9 cellular contexts compared by ENCODE assay signal in genomic region chr3:55486101-55486856, GRCh38. TPM values are rescaled to one million over a fixed set of nuclear protein-coding genes. Genes with fewer than 3 reads are reported as not detected.
A peak's percentile ranks its signal among the peaks of the same experiment; 100 is the strongest.
DNase-seq lines count a peak whose midpoint lies in the region; ATAC-seq and TF ChIP-seq lines count a peak whose summit lies in the region.
"Had no signal": no experiment of that assay in that cellular context is flagged by ENCODE, and none has a peak within 500 bp of the region (broad histone marks: within the 10 kb centered on the region; RNA-seq: fewer than 3 reads in every experiment).

No MANE protein-coding gene starts in this region.

- WGBS in iPS DF 6.9 (ENCODE audit: insufficient coverage, insufficient read length): no CpG with 5 or more reads among the region's 49 CpGs

- H3K4me3 Mint-ChIP-seq in HFFc6 (peak overlapping the region; percentile 98), natural killer cell (no peak overlapping the region)
- peak overlapping the region; percentile 34 for H3K4me3 Mint-ChIP-seq in activated naive CD8-positive, alpha-beta T cell treated with anti-CD3 and anti-CD28 coated beads for 36 hours

- H3K27me3 ChIP-seq in iPS DF 6.9 (ENCODE audit: control insufficient read depth, insufficient read depth, low read length): peaks cover 40% of the 10 kb centered on the region
- H3K27me3 ChIP-seq in skeletal muscle tissue (ENCODE audit: control insufficient read depth in 3 of 3, insufficient read depth in 3 of 3, low read length in 3 of 3): peaks cover 19 to 27% (median 20%) of the 10 kb centered on the region in 3 donors
- peaks cover 71% of the 10 kb centered on the region for H3K27me3 ChIP-seq in BE2C

- H3K4me1 ChIP-seq in iPS DF 6.9 (ENCODE audit: control insufficient read depth, insufficient read depth, low read length): 0 out of 2 replicates have a peak, but pooled peaks cover 2% of the 10 kb centered on the region
- peaks cover 13 to 45% (median 21%) of the 10 kb centered on the region in 3 donors for H3K4me1 ChIP-seq in skeletal muscle tissue (ENCODE audit: control insufficient read depth in 3 of 3, insufficient read depth in 3 of 3, low read length in 3 of 3)
- no peaks in the 10 kb centered on the region for H3K4me1 ChIP-seq in BE2C

- H3K9me3 ChIP-seq in iPS DF 6.9 (ENCODE audit: control insufficient read depth, insufficient read depth, low read length): no peaks in the 10 kb centered on the region
- H3K9me3 ChIP-seq in skeletal muscle tissue (ENCODE audit: control insufficient read depth in 3 of 3, low read length in 3 of 3): no peaks in the 10 kb centered on the region
- H3K9me3 ChIP-seq in BE2C: no peaks in the 10 kb centered on the region
- H3K9me3 ChIP-seq: neutrophil had no signal

- no peaks in the 10 kb centered on the region for H3K36me3 ChIP-seq in iPS DF 6.9 (ENCODE audit: control insufficient read depth, insufficient read depth, low read length)
- no peaks in the 10 kb centered on the region for H3K36me3 ChIP-seq in skeletal muscle tissue (ENCODE audit: control insufficient read depth in 3 of 3, insufficient read depth in 3 of 3, low read length in 3 of 3)
- H3K36me3 ChIP-seq in BE2C: no peaks in the 10 kb centered on the region
- H3K36me3 ChIP-seq: neutrophil had no signal

- H3K27ac Mint-ChIP-seq in HFFc6 (peak overlapping the region; percentile 97), natural killer cell (no peak overlapping the region)
- no peak overlapping the region for H3K27ac Mint-ChIP-seq in activated naive CD8-positive, alpha-beta T cell treated with anti-CD3 and anti-CD28 coated beads for 36 hours

- DNase-seq in AG08396 (ENCODE audit: low spot score): peak; percentile 62
- DNase-seq in HFFc6: peak; percentile 58
- no peak for DNase-seq in activated naive CD8-positive, alpha-beta T cell treated with anti-CD3 and anti-CD28 coated beads for 36 hours
- no peak for DNase-seq in iPS DF 6.9 (ENCODE audit: low read depth, low spot score)
- DNase-seq in BE2C: no peak
- DNase-seq in natural killer cell: no peak

- H3K4me3 ChIP-seq in iPS DF 6.9 (ENCODE audit: low read length) (peak overlapping the region; percentile 43; the same call in 1 of the 2 replicates), skeletal muscle tissue (ENCODE audit: low read length in 3 of 3) (peak overlapping the region; percentile 84 to 85 (median 85)), BE2C (ENCODE audit: low read depth, low read length) (no peak overlapping the region)

- H3K36me3 Mint-ChIP-seq in HFFc6 (ENCODE audit: low read depth): peaks cover 28% of the 10 kb centered on the region
- H3K36me3 Mint-ChIP-seq in activated naive CD8-positive, alpha-beta T cell treated with anti-CD3 and anti-CD28 coated beads for 36 hours: no peaks in the 10 kb centered on the region
- H3K36me3 Mint-ChIP-seq in natural killer cell: no peaks in the 10 kb centered on the region

- no peak for ATAC-seq in GM21367 (IDR thresholded peaks at IDR 0.05; ENCODE audit: unreplicated experiment)
- no peak for ATAC-seq in natural killer cell

- no peaks in the 10 kb centered on the region for H3K9me3 Mint-ChIP-seq in HFFc6
- H3K9me3 Mint-ChIP-seq in activated naive CD8-positive, alpha-beta T cell treated with anti-CD3 and anti-CD28 coated beads for 36 hours: no peaks in the 10 kb centered on the region
- no peaks in the 10 kb centered on the region for H3K9me3 Mint-ChIP-seq in natural killer cell

- TF ChIP-seq CTCF in HFFc6 (IDR thresholded peaks at IDR 0.05) (no peak), BE2C (IDR thresholded peaks at IDR 0.05; ENCODE audit: low read depth, low read length) (no peak), natural killer cell (IDR thresholded peaks at IDR 0.05) (no peak)

- intact Hi-C loops in natural killer cell (cut with micrococcal nuclease): no loop called here

- H3K27ac ChIP-seq in iPS DF 6.9 (ENCODE audit: low read length) (no peak overlapping the region), skeletal muscle tissue (ENCODE audit: low read depth, low read length) (peak overlapping the region; percentile 47)
- H3K27ac ChIP-seq: neutrophil had no signal

- H3K27me3 Mint-ChIP-seq in HFFc6 (ENCODE audit: insufficient read depth) (peaks cover 14% of the 10 kb centered on the region), natural killer cell (ENCODE audit: low read depth in 2 of 2) (peaks cover 55 to 66% of the 10 kb centered on the region in 2 donors)
- peaks cover 94% of the 10 kb centered on the region for H3K27me3 Mint-ChIP-seq in activated naive CD8-positive, alpha-beta T cell treated with anti-CD3 and anti-CD28 coated beads for 36 hours

- peak overlapping the region; percentile 80 to 87 (median 85) for H3K9ac ChIP-seq in skeletal muscle tissue (ENCODE audit: low read depth in 1 of 3, low read length in 3 of 3)

- H3K4me1 Mint-ChIP-seq in HFFc6 (ENCODE audit: low read depth) (peaks cover 50% of the 10 kb centered on the region), natural killer cell (peaks cover 0 to 4% of the 10 kb centered on the region in 2 donors)
- H3K4me1 Mint-ChIP-seq in activated naive CD8-positive, alpha-beta T cell treated with anti-CD3 and anti-CD28 coated beads for 36 hours: peaks cover 20% of the 10 kb centered on the region

RNA-seq across cellular contexts. Expression of gene WNT5A, which starts 0.8 kb away (rescaled TPM):
- 100 to 1,000 TPM; 240 to 387 (median 256) TPM for total RNA-seq in HFFc6 (2021; fragmentation: NEBNext Ultra II Directional; extraction: Animal tissue kit (Norgen Biotek cat#: 25700))
- total RNA-seq in activated naive CD8-positive, alpha-beta T cell treated with anti-CD3 and anti-CD28 coated beads for 36 hours: not detected
- 8.9 TPM for total RNA-seq in skeletal muscle tissue
- not detected for polyA plus RNA-seq in BE2C (2012; ENCODE audit: insufficient read depth, insufficient read length, low read depth)
- total RNA-seq in natural killer cell: not detected

Comparison
In these comparisons a context has a peak if more than half of its experiments do, and no peak if none do; other contexts are left out.
1. DNase-seq: peak in AG08396 (single experiment) and HFFc6 (single experiment); none in activated naive CD8-positive, alpha-beta T cell treated with anti-CD3 and anti-CD28 coated beads for 36 hours (single experiment), iPS DF 6.9 (single experiment), BE2C (single experiment) and natural killer cell (single experiment).
2. RNA of gene WNT5A, which starts 0.8 kb away (total RNA-seq): 240 to 387 TPM in HFFc6; 8.9 TPM in skeletal muscle tissue (single experiment), not detected in activated naive CD8-positive, alpha-beta T cell treated with anti-CD3 and anti-CD28 coated beads for 36 hours and not detected in natural killer cell; every median in the first group is over 10 times any median in the second.